ENCODE assay signal across 19 cellular contexts in genomic region chr1:212692774-212693644, GRCh38. TPM values are rescaled to one million over a fixed set of nuclear protein-coding genes. Genes with fewer than 3 reads are reported as not detected.
DNase-seq lines count a peak whose midpoint lies in the region; ATAC-seq, FAIRE-seq and TF ChIP-seq lines count a peak whose summit lies in the region.
"Had no signal": no experiment of that assay in that cellular context is flagged by ENCODE, and none has a peak within 500 bp of the region (broad histone marks: within the 10 kb centered on the region; RNA-seq: fewer than 3 reads in every experiment).

No MANE protein-coding gene starts in this region.

- H3K36me3 ChIP-seq in mammary epithelial cell (ENCODE audit: insufficient read depth, low read length) (no peaks in the 10 kb centered on the region), heart left ventricle (peaks cover 0 to 6% (median 0%) of the 10 kb centered on the region in 9 donors)
- H3K36me3 ChIP-seq: right atrium auricular region had no signal

- no peak for TF ChIP-seq POLR2A in heart left ventricle (IDR thresholded peaks at IDR 0.05)

- TF ChIP-seq CTCF in mammary epithelial cell (conservative IDR thresholded peaks at IDR 0.05 in 1 of 2, IDR thresholded peaks at IDR 0.05 in 1 of 2; ENCODE audit: extremely low read depth in 1 of 2, insufficient read depth in 1 of 2, low read depth in 1 of 2, low read length in 2 of 2) (no peak), heart left ventricle (IDR thresholded peaks at IDR 0.05) (no peak)

- no peaks in the 10 kb centered on the region for H4K20me1 ChIP-seq in mammary epithelial cell (ENCODE audit: insufficient read depth, low read length)

- no peak overlapping the region for H3K4me2 ChIP-seq in mammary epithelial cell (ENCODE audit: insufficient read depth, low read depth, low read length)

- dilution Hi-C loops in mammary epithelial cell (cut with HindIII; ENCODE audit: low sequenced_read_pairs): no loop called here

- FAIRE-seq in HTR-8/SVneo (lab: Jason Lieb, UNC): no peak

- intact Hi-C loops in mammary epithelial cell (cut with micrococcal nuclease): no loop called here
- intact Hi-C loops in heart left ventricle (cut with DNase I): no loop called here

- BruUV-seq in mammary epithelial cell (replicated peaks; lab: Mats Ljungman, UMichigan): no TSS peak

- H3K9ac ChIP-seq in mammary epithelial cell (ENCODE audit: insufficient read depth, low read length): no peak overlapping the region
- H3K9ac ChIP-seq: BLaER1 treated with 17β-estradiol and CSF1 and Interleukin-3, amounts not matched to agents 10 nM and 100 nM had no signal

- H3K79me2 ChIP-seq in mammary epithelial cell (ENCODE audit: insufficient read depth, low read length): no peaks in the 10 kb centered on the region

- no peak overlapping the region for H3K4me3 ChIP-seq in mammary epithelial cell (replicated peaks in 1 of 3; ENCODE audit: insufficient read depth in 1 of 3, low read depth in 2 of 3, low read length in 3 of 3)
- H3K4me3 ChIP-seq in heart left ventricle: no peak overlapping the region
- H3K4me3 ChIP-seq: BLaER1 treated with 17β-estradiol and CSF1 and Interleukin-3, amounts not matched to agents 10 nM and 100 nM; right atrium auricular region had no signal

- H3K9me3 ChIP-seq in mammary epithelial cell (replicated peaks; ENCODE audit: insufficient read depth, low read length) (no peaks in the 10 kb centered on the region), heart left ventricle (no peaks in the 10 kb centered on the region)
- H3K9me3 ChIP-seq: BLaER1 treated with 17β-estradiol and CSF1 and Interleukin-3, amounts not matched to agents 10 nM and 100 nM; right atrium auricular region had no signal

- H3K4me1 ChIP-seq in mammary epithelial cell (ENCODE audit: insufficient read depth, low read length) (no peaks in the 10 kb centered on the region), heart left ventricle (peaks cover 0 to 4% (median 0%) of the 10 kb centered on the region in 12 donors)
- H3K4me1 ChIP-seq: right atrium auricular region had no signal

- peak; percentile 67 for DNase-seq in EL
- peak; percentile 78 for DNase-seq in LHCN-M2 (ENCODE audit: low read depth)
- DNase-seq in mammary epithelial cell: peak; percentile 67
- peak; percentile 82 for DNase-seq in kidney tubule cell (ENCODE audit: low spot score)
- no peak for DNase-seq in COLO668 (lab: John Stamatoyannopoulos, UW; ENCODE audit: unreplicated experiment)
- DNase-seq in heart left ventricle: no peak
- DNase-seq in HTR-8/SVneo (ENCODE audit: insufficient read length, low spot score): no peak
- DNase-seq: activated CD4-positive, alpha-beta T cell treated with anti-CD3 and anti-CD28 coated beads for 4 hours; activated T-cell treated with anti-CD3 and anti-CD28 coated beads, Interleukin-2, amount 50 U/mL, for 24 hours; effector CD4-positive, alpha-beta T cell; foreskin melanocyte; NCI-H2107; Right ventricle myocardium superior; stimulated activated CD4-positive, alpha-beta T cell treated with anti-CD3 and anti-CD28 coated beads, Interleukin-1b, Interleukin-23, amount 100 ng/mL, for 48 hours; substantia nigra had no signal

- CTCF ChIA-PET in mammary epithelial cell (lab: Charles Lee; ENCODE audit: low non-redundant PET): interaction anchor here (0.5 to 0.6 kb wide), 2 partner anchors 92 to 228 kb away, joined by 3 to 4 read pairs; no protein-coding TSS in a partner anchor

- H3K27me3 ChIP-seq in mammary epithelial cell (ENCODE audit: insufficient read depth, low read length) (peaks cover 4% of the 10 kb centered on the region), heart left ventricle (peaks cover 0 to 31% (median 0%) of the 10 kb centered on the region in 9 donors)
- H3K27me3 ChIP-seq: BLaER1 treated with 17β-estradiol and CSF1 and Interleukin-3, amounts not matched to agents 10 nM and 100 nM had no signal

- H2AFZ ChIP-seq in mammary epithelial cell (ENCODE audit: low read depth, low read length): no peak overlapping the region

- no peak overlapping the region for H3K27ac ChIP-seq in mammary epithelial cell (ENCODE audit: insufficient read depth, low read depth, low read length)
- no peak overlapping the region for H3K27ac ChIP-seq in heart left ventricle
- H3K27ac ChIP-seq: BLaER1 treated with 17β-estradiol and CSF1 and Interleukin-3, amounts not matched to agents 10 nM and 100 nM; right atrium auricular region had no signal

- ATAC-seq in heart left ventricle: no peak
- ATAC-seq in HG02870 (IDR thresholded peaks at IDR 0.05; ENCODE audit: unreplicated experiment): no peak

- WGBS in mammary epithelial cell (ENCODE audit: low coverage, missing lambda C conversion rate): 82% methylated on average over 9 of the region's 9 CpGs
- WGBS in heart left ventricle, 4 donors: 93 to 97% (median 94%) methylated on average over 9 of the region's 9 CpGs

- in situ Hi-C loops in mammary epithelial cell (cut with MboI; ENCODE audit: low sequenced_read_pairs in 2 of 2): no loop called here

RNA-seq across cellular contexts. Expression of gene BATF3, which starts 6.6 kb away (rescaled TPM):
- total RNA-seq in LHCN-M2 (2014; rRNA removed) (1.3 and 5.1 TPM in 2 replicates), mammary epithelial cell (not detected), heart left ventricle (1 to 10 TPM in 4 of 9 donors, under 1 TPM in 4, not detected in 1; 0.50 to 8.9 (median 1.2) TPM)
- 1.3 TPM for polyA plus RNA-seq in LHCN-M2 (2012)
- polyA plus RNA-seq in mammary epithelial cell (0.17 TPM), heart left ventricle (1 to 10 TPM in 1 of 2 donors, under 1 TPM in 1; 0.69 to 1.4 TPM)
- not detected for polyA minus RNA-seq in mammary epithelial cell
- total RNA-seq: neural crest cell had no signal

Comparison
In these comparisons a context has a peak if more than half of its experiments do, and no peak if none do; other contexts are left out.
1. DNase-seq: peak in EL (single experiment), LHCN-M2 (single experiment), mammary epithelial cell (single experiment) and kidney tubule cell (single experiment); none in COLO668 (single experiment), heart left ventricle (0 of 5) and HTR-8/SVneo (single experiment).